In genomic region chr4:51930557-51930956, GRCh38 we compare ENCODE assay signal across 24 cellular contexts.
"Had no signal": no experiment of that assay in that cellular context is flagged by ENCODE, and none has a peak within 500 bp of the region (broad histone marks: within the 10 kb centered on the region; RNA-seq: fewer than 3 reads in every experiment).

No MANE protein-coding gene starts in this region.

- H2AFZ ChIP-seq: parathyroid adenoma had no signal

- DNase-seq: activated CD4-positive, alpha-beta memory T cell treated with anti-CD3 and anti-CD28 coated beads, Interleukin-2, amount 10 ng/mL, durations not matched to agents 7 days and 5 days; activated CD4-positive, alpha-beta T cell treated with anti-CD3 and anti-CD28 coated beads, Interleukin-2, amount 10 ng/mL, durations not matched to agents 24 days and 14 days; activated effector memory CD4-positive, alpha-beta T cell treated with anti-CD3 and anti-CD28 coated beads, Interleukin-2, amount 50 U/mL, for 16 hours; activated naive CD4-positive, alpha-beta T cell treated with anti-CD3 and anti-CD28 coated beads, Interleukin-2, amount 10 ng/mL, durations not matched to agents 7 days and 5 days; activated T-cell treated with anti-CD3 and anti-CD28 coated beads, Interleukin-2, amount 50 U/mL, for 72 hours; anterior cingulate cortex; cortex of kidney; heart left ventricle; islet precursor cell; left cardiac atrium; nephron progenitor cell; right lobe of liver; stimulated activated CD4-positive, alpha-beta T cell treated with anti-CD3 and anti-CD28 coated beads, Interleukin-15, amount 100 ng/mL, for 24 hours; stimulated activated CD4-positive, alpha-beta T cell treated with anti-CD3 and anti-CD28 coated beads, Interleukin-2, amount 100 ng/mL, for 48 hours; stimulated activated naive CD4-positive, alpha-beta T cell; T-cell; upper lobe of left lung had no signal

- H3K36me3 ChIP-seq: breast epithelium, heart left ventricle, right lobe of liver, thoracic aorta, upper lobe of left lung had no signal

- H3K36me3 Mint-ChIP-seq: activated naive CD4-positive, alpha-beta T cell treated with anti-CD3 and anti-CD28 coated beads, Interleukin-2, amount 10 ng/mL, durations not matched to agents 7 days and 5 days; memory B cell; T-cell had no signal

- H3K27me3 ChIP-seq: breast epithelium, heart left ventricle, right lobe of liver, upper lobe of left lung had no signal

- H3K9me3 Mint-ChIP-seq: activated CD4-positive, alpha-beta memory T cell treated with anti-CD3 and anti-CD28 coated beads, Interleukin-2, amount 10 ng/mL, durations not matched to agents 7 days and 5 days; activated CD4-positive, alpha-beta T cell treated with anti-CD3 and anti-CD28 coated beads, Interleukin-2, amount 10 ng/mL, durations not matched to agents 24 days and 14 days; activated naive CD4-positive, alpha-beta T cell treated with anti-CD3 and anti-CD28 coated beads, Interleukin-2, amount 10 ng/mL, durations not matched to agents 7 days and 5 days; activated T-cell treated with anti-CD3 and anti-CD28 coated beads, Interleukin-2, amount 50 U/mL, for 72 hours; memory B cell; nephron progenitor cell; T-cell; T-helper 2 cell treated with Interferon-gamma antibody and Interleukin-4, amounts not matched to agents 5 μg/mL and 100 μg/mL, for 36 hours had no signal

- H3K79me2 ChIP-seq: parathyroid adenoma had no signal

- H3K4me3 ChIP-seq: breast epithelium, heart left ventricle, right lobe of liver, smooth muscle cell, thoracic aorta, upper lobe of left lung had no signal

- H3K4me1 Mint-ChIP-seq: activated CD4-positive, alpha-beta memory T cell treated with anti-CD3 and anti-CD28 coated beads, Interleukin-2, amount 10 ng/mL, durations not matched to agents 7 days and 5 days; activated CD4-positive, alpha-beta T cell treated with anti-CD3 and anti-CD28 coated beads, Interleukin-2, amount 10 ng/mL, durations not matched to agents 24 days and 14 days; activated naive CD4-positive, alpha-beta T cell treated with anti-CD3 and anti-CD28 coated beads, Interleukin-2, amount 10 ng/mL, durations not matched to agents 7 days and 5 days; memory B cell; nephron progenitor cell; T-cell had no signal

- H3K4me2 ChIP-seq: smooth muscle cell had no signal

- H3K4me1 ChIP-seq: breast epithelium, parathyroid adenoma, upper lobe of left lung had no signal

- H3K27me3 Mint-ChIP-seq: activated CD4-positive, alpha-beta memory T cell treated with anti-CD3 and anti-CD28 coated beads, Interleukin-2, amount 10 ng/mL, durations not matched to agents 7 days and 5 days; activated naive CD4-positive, alpha-beta T cell treated with anti-CD3 and anti-CD28 coated beads, Interleukin-2, amount 10 ng/mL, durations not matched to agents 7 days and 5 days had no signal

- H3K9ac ChIP-seq: parathyroid adenoma had no signal

- H3K27ac ChIP-seq: breast epithelium, heart left ventricle, parathyroid adenoma, right lobe of liver, thoracic aorta, upper lobe of left lung, VCaP had no signal

- H3K9me3 ChIP-seq: breast epithelium, heart left ventricle, right lobe of liver, thoracic aorta, upper lobe of left lung had no signal

- H3K4me3 Mint-ChIP-seq: activated CD4-positive, alpha-beta memory T cell treated with anti-CD3 and anti-CD28 coated beads, Interleukin-2, amount 10 ng/mL, durations not matched to agents 7 days and 5 days; activated CD4-positive, alpha-beta T cell treated with anti-CD3 and anti-CD28 coated beads, Interleukin-2, amount 10 ng/mL, durations not matched to agents 24 days and 14 days; activated naive CD4-positive, alpha-beta T cell treated with anti-CD3 and anti-CD28 coated beads, Interleukin-2, amount 10 ng/mL, durations not matched to agents 7 days and 5 days; activated T-cell treated with anti-CD3 and anti-CD28 coated beads, Interleukin-2, amount 50 U/mL, for 72 hours; memory B cell; nephron progenitor cell; T-cell; T-helper 2 cell treated with Interferon-gamma antibody and Interleukin-4, amounts not matched to agents 5 μg/mL and 100 μg/mL, for 36 hours had no signal

- H3K27ac Mint-ChIP-seq: activated CD4-positive, alpha-beta memory T cell treated with anti-CD3 and anti-CD28 coated beads, Interleukin-2, amount 10 ng/mL, durations not matched to agents 7 days and 5 days; activated CD4-positive, alpha-beta T cell treated with anti-CD3 and anti-CD28 coated beads, Interleukin-2, amount 10 ng/mL, durations not matched to agents 24 days and 14 days; activated naive CD4-positive, alpha-beta T cell treated with anti-CD3 and anti-CD28 coated beads, Interleukin-2, amount 10 ng/mL, durations not matched to agents 7 days and 5 days; activated T-cell treated with anti-CD3 and anti-CD28 coated beads, Interleukin-2, amount 50 U/mL, for 72 hours; memory B cell; nephron progenitor cell; T-cell; T-helper 2 cell treated with Interferon-gamma antibody and Interleukin-4, amounts not matched to agents 5 μg/mL and 100 μg/mL, for 36 hours had no signal
